Comparison of ENCODE assay signal across 11 cellular contexts in genomic region chr3:106068795-106069194, GRCh38.
DNase-seq lines count a peak whose midpoint lies in the region; ATAC-seq, FAIRE-seq and TF ChIP-seq lines count a peak whose summit lies in the region.
"Had no signal": no experiment of that assay in that cellular context is flagged by ENCODE, and none has a peak within 500 bp of the region (broad histone marks: within the 10 kb centered on the region; RNA-seq: fewer than 3 reads in every experiment).

No MANE protein-coding gene starts in this region.

- POLR2A ChIA-PET in Caco-2 (lab: Charles Lee), result no interaction called here

- CTCF ChIA-PET in Caco-2 (lab: Charles Lee), result no interaction called here

- no TSS peak for BruUV-seq in Caco-2 (replicated peaks; lab: Mats Ljungman, UMichigan)

- no peak for TF ChIP-seq EP300 in stomach (IDR thresholded peaks at IDR 0.05)

- H3K27me3 Mint-ChIP-seq in activated T-cell treated with anti-CD3 and anti-CD28 coated beads, Interleukin-2, amount 50 U/mL, for 72 hours (ENCODE audit: low read depth), result no peaks in the 10 kb centered on the region
- H3K27me3 Mint-ChIP-seq in brain (no peaks in the 10 kb centered on the region), Caco-2 (ENCODE audit: insufficient read depth, unreplicated experiment) (no peaks in the 10 kb centered on the region)

- no peaks in the 10 kb centered on the region for H3K36me3 ChIP-seq in stomach
- H3K36me3 ChIP-seq in Caco-2 (ENCODE audit: control insufficient read depth, insufficient read depth, low read length), result no peaks in the 10 kb centered on the region
- H3K36me3 ChIP-seq: colonic mucosa had no signal

- H3K27ac ChIP-seq in stomach, result peak overlapping the region in 3 of 5 donors; percentile 5 to 53 (median 35)
- H3K27ac ChIP-seq: colonic mucosa had no signal

- H3K27me3 ChIP-seq in stomach (no peaks in the 10 kb centered on the region), Caco-2 (replicated peaks; ENCODE audit: control insufficient read depth, insufficient read depth, low read length) (no peaks in the 10 kb centered on the region)
- H3K27me3 ChIP-seq: colonic mucosa had no signal

- TF ChIP-seq POLR2A in stomach (IDR thresholded peaks at IDR 0.05) (no peak), GM12891 (IDR thresholded peaks at IDR 0.05; ENCODE audit: low read depth, low read length) (no peak)

- H3K4me3 ChIP-seq in stomach (no peak overlapping the region), Caco-2 (ENCODE audit: low read depth, low read length) (no peak overlapping the region)
- H3K4me3 ChIP-seq: colonic mucosa had no signal

- TF ChIP-seq CTCF in brain (conservative IDR thresholded peaks at IDR 0.05) (no peak), stomach (IDR thresholded peaks at IDR 0.05) (no peak), Caco-2 (IDR thresholded peaks at IDR 0.05; ENCODE audit: insufficient read depth in 1 of 2, low read depth in 1 of 2, low read length in 1 of 2, severe bottlenecking in 1 of 2, unreplicated experiment in 1 of 2) (no peak), D721Med (IDR thresholded peaks at IDR 0.05; ENCODE audit: insufficient read depth, missing control alignments) (no peak)

- no peaks in the 10 kb centered on the region for H3K4me1 ChIP-seq in stomach
- no peaks in the 10 kb centered on the region for H3K4me1 ChIP-seq in Caco-2
- H3K4me1 ChIP-seq: colonic mucosa had no signal

- peak; percentile 5 to 17 for DNase-seq in activated T-cell treated with anti-CD3 and anti-CD28 coated beads, Interleukin-2, amount 50 U/mL, for 72 hours
- DNase-seq in activated T-cell treated with anti-CD3 and anti-CD28 coated beads, Interleukin-2, amount 50 U/mL, for 1 hour, result no peak
- DNase-seq in stomach (no peak), Caco-2 (no peak), GM12891 (ENCODE audit: insufficient read length, low spot score) (no peak), D721Med (ENCODE audit: insufficient read length, low spot score) (no peak)
- DNase-seq: colonic mucosa, NCI-H2029 had no signal

- 69 to 75% (median 73%) methylated on average over 2 of the region's 2 CpGs for WGBS in stomach, 5 donors

- intact Hi-C loops in stomach (cut with DNase I; ENCODE audit: low total_unique reads), result no loop called here
- intact Hi-C loops in Caco-2 (cut with micrococcal nuclease; ENCODE audit: unreplicated experiment), result no loop called here

- peaks cover 9 to 13% of the 10 kb centered on the region in 2 donors for H3K36me3 Mint-ChIP-seq in activated T-cell treated with anti-CD3 and anti-CD28 coated beads, Interleukin-2, amount 50 U/mL, for 72 hours (ENCODE audit: insufficient read depth in 2 of 2)
- H3K36me3 Mint-ChIP-seq in brain, result no peaks in the 10 kb centered on the region
- no peaks in the 10 kb centered on the region for H3K36me3 Mint-ChIP-seq in Caco-2 (ENCODE audit: insufficient read depth, unreplicated experiment)

- peak; percentile 89 to 99 for ATAC-seq in activated T-cell treated with anti-CD3 and anti-CD28 coated beads, Interleukin-2, amount 50 U/mL, for 72 hours (replicated peaks in 1 of 2)
- peak; percentile 86 for ATAC-seq in HG02981 (IDR thresholded peaks at IDR 0.05; ENCODE audit: unreplicated experiment)

- H3K27ac Mint-ChIP-seq in activated T-cell treated with anti-CD3 and anti-CD28 coated beads, Interleukin-2, amount 50 U/mL, for 72 hours, result peak overlapping the region; percentile 72
- peak overlapping the region in 3 of 5 experiments; percentile 1 to 35 (median 24) for H3K27ac Mint-ChIP-seq in brain
- no peak overlapping the region for H3K27ac Mint-ChIP-seq in Caco-2 (ENCODE audit: unreplicated experiment)

- H3K4me3 Mint-ChIP-seq in activated T-cell treated with anti-CD3 and anti-CD28 coated beads, Interleukin-2, amount 50 U/mL, for 72 hours, result peak overlapping the region in 1 of 2 donors; percentile 68
- H3K4me3 Mint-ChIP-seq in brain, result no peak overlapping the region
- H3K4me3 Mint-ChIP-seq in Caco-2 (ENCODE audit: unreplicated experiment), result no peak overlapping the region

- H3K4me1 Mint-ChIP-seq in activated T-cell treated with anti-CD3 and anti-CD28 coated beads, Interleukin-2, amount 50 U/mL, for 72 hours (ENCODE audit: low read depth), result peaks cover 11% of the 10 kb centered on the region
- H3K4me1 Mint-ChIP-seq in brain (peaks cover 14% of the 10 kb centered on the region), Caco-2 (ENCODE audit: low read depth, unreplicated experiment) (no peaks in the 10 kb centered on the region)

- H3K9me3 ChIP-seq in stomach, result peaks cover 0 to 4% (median 2%) of the 10 kb centered on the region in 4 donors
- H3K9me3 ChIP-seq in Caco-2, result peaks cover 10% of the 10 kb centered on the region
- H3K9me3 ChIP-seq: colonic mucosa had no signal

- H3K9me3 Mint-ChIP-seq in activated T-cell treated with anti-CD3 and anti-CD28 coated beads, Interleukin-2, amount 50 U/mL, for 72 hours, result peaks cover 3 to 6% of the 10 kb centered on the region in 2 donors
- H3K9me3 Mint-ChIP-seq in brain, result peaks cover 9 to 22% (median 17%) of the 10 kb centered on the region in 5 experiments
- peaks cover 17% of the 10 kb centered on the region for H3K9me3 Mint-ChIP-seq in Caco-2 (ENCODE audit: unreplicated experiment)

- FAIRE-seq in GM12891 (lab: Jason Lieb, UNC) (no peak), D721Med (lab: Jason Lieb, UNC) (no peak)
- FAIRE-seq: TTC549 had no signal

TF ChIP-seq in GM12891, 5 proteins besides CTCF, POLR2A, EP300 and RAD21:
- TF ChIP-seq SPI1 (IDR thresholded peaks at IDR 0.05; ENCODE audit: low read depth, low read length) (no peak), POU2F2 (IDR thresholded peaks at IDR 0.05; ENCODE audit: low read depth, low read length) (no peak), TAF1 (IDR thresholded peaks at IDR 0.05; ENCODE audit: low read depth, low read length) (no peak), POLR2AphosphoS5 (IDR thresholded peaks at IDR 0.05; ENCODE audit: low read depth, low read length) (no peak), PAX5 (IDR thresholded peaks at IDR 0.05; ENCODE audit: insufficient read depth, low read length, severe bottlenecking) (no peak)

Comparison
In these comparisons a context has a peak if more than half of its experiments do, and no peak if none do; other contexts are left out.
1. DNase-seq: peak in activated T-cell treated with anti-CD3 and anti-CD28 coated beads, Interleukin-2, amount 50 U/mL, for 72 hours (2 of 2); none in activated T-cell treated with anti-CD3 and anti-CD28 coated beads, Interleukin-2, amount 50 U/mL, for 1 hour (single experiment), stomach (single experiment), Caco-2 (0 of 2), GM12891 (single experiment) and D721Med (single experiment).